In the genomic region with DNA sequence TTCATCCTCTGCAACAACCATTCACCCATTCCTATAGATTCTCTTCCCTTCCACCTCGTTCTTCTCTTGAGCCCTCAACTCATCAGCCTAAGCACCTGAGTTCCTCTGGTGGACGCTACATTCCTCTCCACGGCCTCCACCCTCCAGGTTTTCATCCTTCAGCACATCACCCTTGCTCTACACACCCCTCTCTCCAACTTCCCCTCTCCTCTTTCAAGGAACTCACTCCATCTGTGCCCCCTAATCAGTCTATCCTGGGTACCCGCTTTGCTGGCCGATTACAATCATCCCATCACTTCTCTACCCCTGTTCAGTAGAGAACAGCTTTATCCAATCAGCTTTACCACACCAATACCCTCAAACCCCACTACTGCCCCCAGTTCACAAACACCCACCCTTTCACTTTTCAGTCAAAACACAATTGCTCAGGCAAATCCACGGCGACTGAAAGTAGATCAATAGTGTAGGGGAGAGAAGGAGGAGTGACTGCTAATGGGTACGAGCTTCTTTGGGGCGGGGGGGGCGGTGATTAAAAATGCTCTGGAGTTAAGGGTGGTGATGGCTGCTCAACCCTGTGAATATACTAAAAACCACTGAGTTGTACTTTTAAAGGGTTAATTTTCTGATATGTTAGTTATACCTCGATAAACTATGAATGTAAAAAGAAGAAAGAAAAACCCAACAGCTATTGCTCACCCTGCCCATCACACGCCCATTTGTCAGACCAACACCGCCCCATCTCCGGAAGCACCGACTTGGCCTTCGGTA, we compare ENCODE assay signal across 8 cellular contexts. TPM values are rescaled to one million over a fixed set of nuclear protein-coding genes. Genes with fewer than 3 reads are reported as not detected.
DNase-seq lines count a peak whose midpoint lies in the region; ATAC-seq and TF ChIP-seq lines count a peak whose summit lies in the region.

No MANE protein-coding gene starts in this region.

- no peak overlapping the region for H2AK5ac ChIP-seq in H9 (ENCODE audit: insufficient read length, low read length)

- H3K9ac ChIP-seq in ES-I3 (ENCODE audit: low read depth, low read length) (peak overlapping the region; percentile 84), H9 (ENCODE audit: extremely low read depth, insufficient read length, low read length) (peak overlapping the region; percentile 16)

- intact Hi-C loops in lower lobe of right lung (cut with DNase I): no loop called here

- peak overlapping the region; percentile 75 to 91 for H3K4me3 Mint-ChIP-seq in H9
- peak overlapping the region; percentile 86 for H3K4me3 Mint-ChIP-seq in stimulated activated naive CD8-positive, alpha-beta T cell treated with anti-CD3 and anti-CD28 coated beads, Interleukin-15, Interleukin-2, amounts not matched to agents 100 ng/mL and 50 ng/mL, for 24 hours

- no peak overlapping the region for H3K18ac ChIP-seq in H9 (ENCODE audit: insufficient read length, low read depth, low read length)

- H2BK20ac ChIP-seq in H9 (ENCODE audit: low read depth, low read length, poor library complexity, severe bottlenecking): no peak overlapping the region

- H4K91ac ChIP-seq in H9 (ENCODE audit: insufficient read length, low read depth, low read length): no peak overlapping the region

- H3K4ac ChIP-seq in H9 (ENCODE audit: low read depth, low read length): no peak overlapping the region

- no peak overlapping the region for H4K8ac ChIP-seq in H9 (replicated peaks; ENCODE audit: insufficient read length, low read depth, low read length)

- no peak overlapping the region for H2BK12ac ChIP-seq in H9 (ENCODE audit: insufficient read length, low read depth, low read length)

- H3K27me3 ChIP-seq in H9 (ENCODE audit: insufficient read depth, low read length) (no peaks in the 10 kb centered on the region), lower lobe of right lung (ENCODE audit: low read depth) (no peaks in the 10 kb centered on the region)

- H2BK5ac ChIP-seq in H9 (ENCODE audit: insufficient read length, low read length): no peak overlapping the region

- H3K79me1 ChIP-seq in H9 (ENCODE audit: insufficient read depth, low read depth, low read length, poor library complexity, severe bottlenecking): no peaks in the 10 kb centered on the region

- peak in 1 of 2 donors; percentile 70 for ATAC-seq in lower lobe of right lung

- no peak overlapping the region for H3K27ac Mint-ChIP-seq in H9
- H3K27ac Mint-ChIP-seq in stimulated activated naive CD8-positive, alpha-beta T cell treated with anti-CD3 and anti-CD28 coated beads, Interleukin-15, Interleukin-2, amounts not matched to agents 100 ng/mL and 50 ng/mL, for 24 hours: peak overlapping the region; percentile 53

- TF ChIP-seq CTCF in H9 (conservative IDR thresholded peaks at IDR 0.05): no peak
- TF ChIP-seq CTCF in lower lobe of right lung (IDR thresholded peaks at IDR 0.05): no peak

- no peak overlapping the region for H3K56ac ChIP-seq in H9 (ENCODE audit: insufficient read length, low read depth, low read length)

- H3K27me3 Mint-ChIP-seq in H9 (ENCODE audit: low read depth): peaks cover 11% of the 10 kb centered on the region
- no peaks in the 10 kb centered on the region for H3K27me3 Mint-ChIP-seq in stimulated activated naive CD8-positive, alpha-beta T cell treated with anti-CD3 and anti-CD28 coated beads, Interleukin-15, Interleukin-2, amounts not matched to agents 100 ng/mL and 50 ng/mL, for 24 hours

- no CpG with 5 or more reads among the region's 16 CpGs for WGBS in H9 (ENCODE audit: extremely low coverage, insufficient read length, low lambda C conversion rate)

- no peak overlapping the region; the same call in 1 of the 2 replicates for H3K14ac ChIP-seq in H9 (ENCODE audit: insufficient read depth, low read length)

- H3K9me3 ChIP-seq in ES-I3 (ENCODE audit: control insufficient read depth, insufficient read depth, low read length) (no peaks in the 10 kb centered on the region), H9 (ENCODE audit: control insufficient read depth, low read depth, low read length) (no peaks in the 10 kb centered on the region), lower lobe of right lung (no peaks in the 10 kb centered on the region)

- peak overlapping the region; percentile 68 for H3K4me2 ChIP-seq in H9 (ENCODE audit: insufficient read depth, insufficient read length, low read length)

- H3K36me3 ChIP-seq in ES-I3 (ENCODE audit: insufficient read depth, low read length): no peaks in the 10 kb centered on the region
- no peaks in the 10 kb centered on the region for H3K36me3 ChIP-seq in lower lobe of right lung

- H3K4me3 ChIP-seq in lower lobe of right lung: peak overlapping the region; percentile 70

- H3K27ac ChIP-seq in H9 (ENCODE audit: insufficient read length, low read depth, low read length): no peak overlapping the region
- H3K27ac ChIP-seq in caudate nucleus (ENCODE audit: low read depth, low read length): peak overlapping the region; percentile 89
- H3K27ac ChIP-seq in lower lobe of right lung: peak overlapping the region; percentile 84

- H4K5ac ChIP-seq in H9 (ENCODE audit: insufficient read length, low read depth, low read length): no peak overlapping the region

- no peaks in the 10 kb centered on the region for H4K20me1 ChIP-seq in H9 (ENCODE audit: control insufficient read depth, insufficient read depth, insufficient read length)

- H3K79me2 ChIP-seq in H9 (ENCODE audit: insufficient read depth, low read length): no peaks in the 10 kb centered on the region; the same call in 1 of the 2 replicates

- no peaks in the 10 kb centered on the region for H3K9me3 Mint-ChIP-seq in H9
- no peaks in the 10 kb centered on the region for H3K9me3 Mint-ChIP-seq in stimulated activated naive CD8-positive, alpha-beta T cell treated with anti-CD3 and anti-CD28 coated beads, Interleukin-15, Interleukin-2, amounts not matched to agents 100 ng/mL and 50 ng/mL, for 24 hours

- peaks cover 7% of the 10 kb centered on the region; the same call in 1 of the 2 replicates for H3K4me1 ChIP-seq in ES-I3 (ENCODE audit: insufficient read depth, low read length)
- H3K4me1 ChIP-seq in H9 (ENCODE audit: insufficient read depth, low read length): peaks cover 3% of the 10 kb centered on the region; the same call in 1 of the 2 replicates
- H3K4me1 ChIP-seq in lower lobe of right lung: peaks cover 22% of the 10 kb centered on the region

- no peak overlapping the region for H2BK120ac ChIP-seq in H9 (ENCODE audit: low read depth, low read length, poor library complexity, severe bottlenecking)

- H3K4me1 Mint-ChIP-seq in H9: peaks cover 14% of the 10 kb centered on the region in 2 experiments
- peaks cover 55% of the 10 kb centered on the region for H3K4me1 Mint-ChIP-seq in stimulated activated naive CD8-positive, alpha-beta T cell treated with anti-CD3 and anti-CD28 coated beads, Interleukin-15, Interleukin-2, amounts not matched to agents 100 ng/mL and 50 ng/mL, for 24 hours (ENCODE audit: low read depth)

- H3K23ac ChIP-seq in H9 (ENCODE audit: insufficient read length, low read depth, low read length): no peak overlapping the region

- H3T11ph ChIP-seq in H9 (ENCODE audit: low read length): no peak overlapping the region

- H2BK15ac ChIP-seq in H9 (ENCODE audit: low read depth, low read length): no peak overlapping the region

- DNase-seq in H9 (no peak), RPMI8226 (peak; percentile 40), caudate nucleus (lab: John Stamatoyannopoulos, UW) (peak in 2 of 61 donors; percentile 15 to 30), lower lobe of right lung (no peak), NCI-H2196 treated with DMSO at 0.1 percent for 48 hours (lab: John Stamatoyannopoulos, UW; ENCODE audit: unreplicated experiment) (no peak), hippocampal formation (lab: John Stamatoyannopoulos, UW) (no peak)

- H2AFZ ChIP-seq in H9 (ENCODE audit: low read length): no peak overlapping the region

- H3K36me3 Mint-ChIP-seq in H9 (ENCODE audit: insufficient read depth in 1 of 3, low read depth in 3 of 3): peaks cover 0 to 1% (median 0%) of the 10 kb centered on the region in 3 experiments; a peak in 1 of 7 replicates
- peaks cover 12% of the 10 kb centered on the region for H3K36me3 Mint-ChIP-seq in stimulated activated naive CD8-positive, alpha-beta T cell treated with anti-CD3 and anti-CD28 coated beads, Interleukin-15, Interleukin-2, amounts not matched to agents 100 ng/mL and 50 ng/mL, for 24 hours (ENCODE audit: low read depth)

- peaks cover 10% of the 10 kb centered on the region for H3K23me2 ChIP-seq in H9 (ENCODE audit: insufficient read length, low read depth, low read length, poor library complexity, severe bottlenecking)

RNA-seq across cellular contexts. Expression of gene DYM, which starts 0.9 kb away (rescaled TPM):
- total RNA-seq in H9 (2021) (53.8 and 57.4 TPM in 2 replicates), lower lobe of right lung (64.5 TPM)

RNA-seq across cellular contexts. Expression of gene C18orf32, which starts 27.4 kb away (rescaled TPM):
- total RNA-seq in H9 (2021) (24.4 and 26.7 TPM in 2 replicates), lower lobe of right lung (60.6 TPM)

RNA-seq across cellular contexts. Expression of gene RPL17, which starts 32.7 kb away (rescaled TPM):
- 2,741 and 2,816 TPM in 2 replicates for total RNA-seq in H9 (2021)
- 1,194 TPM for total RNA-seq in lower lobe of right lung
